Comparison of ENCODE assay signal across 1 cellular context in genomic region chr1:150226486-150226885, GRCh38.
TF ChIP-seq lines count a peak whose summit lies in the region.

No MANE protein-coding gene starts in this region.

TF ChIP-seq in GM12878, 131 proteins besides CTCF, POLR2A, EP300 and RAD21:
- no peak for TF ChIP-seq ASH2L (IDR thresholded peaks at IDR 0.05; ENCODE audit: borderline replicate concordance, low read depth)
- TF ChIP-seq MYC (IDR thresholded peaks at IDR 0.05; ENCODE audit: insufficient read depth, insufficient read length, insufficient replicate concordance, low read length, severe bottlenecking) = no peak
- no peak for TF ChIP-seq SMARCA5 (IDR thresholded peaks at IDR 0.05)
- TF ChIP-seq BACH1 (IDR thresholded peaks at IDR 0.05; ENCODE audit: borderline replicate concordance) = no peak
- no peak for TF ChIP-seq GATAD2B (conservative IDR thresholded peaks at IDR 0.05; ENCODE audit: low read depth)
- no peak for TF ChIP-seq DPF2 (IDR thresholded peaks at IDR 0.05)
- TF ChIP-seq, protein P1, sequence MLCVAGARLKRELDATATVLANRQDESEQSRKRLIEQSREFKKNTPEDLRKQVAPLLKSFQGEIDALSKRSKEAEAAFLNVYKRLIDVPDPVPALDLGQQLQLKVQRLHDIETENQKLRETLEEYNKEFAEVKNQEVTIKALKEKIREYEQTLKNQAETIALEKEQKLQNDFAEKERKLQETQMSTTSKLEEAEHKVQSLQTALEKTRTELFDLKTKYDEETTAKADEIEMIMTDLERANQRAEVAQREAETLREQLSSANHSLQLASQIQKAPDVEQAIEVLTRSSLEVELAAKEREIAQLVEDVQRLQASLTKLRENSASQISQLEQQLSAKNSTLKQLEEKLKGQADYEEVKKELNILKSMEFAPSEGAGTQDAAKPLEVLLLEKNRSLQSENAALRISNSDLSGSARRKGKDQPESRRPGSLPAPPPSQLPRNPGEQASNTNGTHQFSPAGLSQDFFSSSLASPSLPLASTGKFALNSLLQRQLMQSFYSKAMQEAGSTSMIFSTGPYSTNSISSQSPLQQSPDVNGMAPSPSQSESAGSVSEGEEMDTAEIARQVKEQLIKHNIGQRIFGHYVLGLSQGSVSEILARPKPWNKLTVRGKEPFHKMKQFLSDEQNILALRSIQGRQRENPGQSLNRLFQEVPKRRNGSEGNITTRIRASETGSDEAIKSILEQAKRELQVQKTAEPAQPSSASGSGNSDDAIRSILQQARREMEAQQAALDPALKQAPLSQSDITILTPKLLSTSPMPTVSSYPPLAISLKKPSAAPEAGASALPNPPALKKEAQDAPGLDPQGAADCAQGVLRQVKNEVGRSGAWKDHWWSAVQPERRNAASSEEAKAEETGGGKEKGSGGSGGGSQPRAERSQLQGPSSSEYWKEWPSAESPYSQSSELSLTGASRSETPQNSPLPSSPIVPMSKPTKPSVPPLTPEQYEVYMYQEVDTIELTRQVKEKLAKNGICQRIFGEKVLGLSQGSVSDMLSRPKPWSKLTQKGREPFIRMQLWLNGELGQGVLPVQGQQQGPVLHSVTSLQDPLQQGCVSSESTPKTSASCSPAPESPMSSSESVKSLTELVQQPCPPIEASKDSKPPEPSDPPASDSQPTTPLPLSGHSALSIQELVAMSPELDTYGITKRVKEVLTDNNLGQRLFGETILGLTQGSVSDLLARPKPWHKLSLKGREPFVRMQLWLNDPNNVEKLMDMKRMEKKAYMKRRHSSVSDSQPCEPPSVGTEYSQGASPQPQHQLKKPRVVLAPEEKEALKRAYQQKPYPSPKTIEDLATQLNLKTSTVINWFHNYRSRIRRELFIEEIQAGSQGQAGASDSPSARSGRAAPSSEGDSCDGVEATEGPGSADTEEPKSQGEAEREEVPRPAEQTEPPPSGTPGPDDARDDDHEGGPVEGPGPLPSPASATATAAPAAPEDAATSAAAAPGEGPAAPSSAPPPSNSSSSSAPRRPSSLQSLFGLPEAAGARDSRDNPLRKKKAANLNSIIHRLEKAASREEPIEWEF (IDR thresholded peaks at IDR 0.05; ENCODE audit: insufficient replicate concordance, low read depth, low read length) = no peak
- TF ChIP-seq TBL1XR1 (IDR thresholded peaks at IDR 0.05; ENCODE audit: low read depth, low read length) = no peak
- no peak for TF ChIP-seq RFX5 (IDR thresholded peaks at IDR 0.05; ENCODE audit: low read depth, low read length)
- TF ChIP-seq FOS (IDR thresholded peaks at IDR 0.05; ENCODE audit: borderline replicate concordance, extremely low read depth, insufficient read length) = no peak
- TF ChIP-seq CHD4 (IDR thresholded peaks at IDR 0.05) = no peak
- TF ChIP-seq HCFC1 (IDR thresholded peaks at IDR 0.05; ENCODE audit: low read length) = no peak
TF ChIP-seq in GM12878: peak in this region for 0.
